ENCODE assay signal across 8 cellular contexts in the genomic region with DNA sequence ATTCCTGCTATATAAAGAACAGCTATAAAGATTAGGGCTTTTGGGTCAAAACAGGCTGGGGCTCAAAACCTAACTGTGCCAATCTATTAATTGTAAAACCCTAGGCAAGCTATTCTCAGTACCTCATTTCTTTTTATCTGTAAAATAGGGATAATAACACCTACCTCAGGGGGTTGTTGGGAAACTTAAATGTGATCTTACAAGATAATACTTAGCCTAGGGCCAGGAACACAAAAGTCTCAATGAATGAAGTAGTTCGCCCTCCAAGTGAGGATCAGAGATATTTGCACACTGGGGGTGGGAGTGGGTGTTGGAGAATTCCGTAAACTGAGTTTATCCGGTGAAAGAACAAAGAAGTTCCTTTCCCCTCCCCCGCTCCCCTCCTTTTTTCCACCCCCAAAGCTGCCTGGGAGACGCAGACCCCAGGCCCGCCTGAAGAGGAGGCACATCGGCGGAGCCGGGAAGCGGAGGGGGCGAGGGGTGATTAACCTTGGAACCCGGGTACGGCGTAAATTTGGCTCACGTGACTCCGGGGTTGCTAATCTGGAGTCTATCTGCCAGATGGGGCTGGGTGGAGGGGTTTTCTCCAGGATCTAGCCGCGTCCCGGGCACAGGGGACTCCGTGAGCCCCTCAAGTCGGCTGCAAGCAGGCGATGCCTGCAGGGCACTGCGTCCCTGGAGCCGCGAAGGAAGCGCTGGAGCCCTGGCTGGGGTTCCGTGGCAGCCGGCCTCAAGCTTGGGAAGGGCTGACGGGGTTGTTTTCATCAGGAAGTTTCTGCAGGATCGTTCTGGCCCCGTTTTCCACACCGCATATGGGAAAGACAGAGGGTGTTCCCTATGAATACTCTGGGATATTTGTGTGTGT. TPM values are rescaled to one million over a fixed set of nuclear protein-coding genes. Genes with fewer than 3 reads are reported as not detected.
DNase-seq lines count a peak whose midpoint lies in the region; ATAC-seq, FAIRE-seq and TF ChIP-seq lines count a peak whose summit lies in the region.

No MANE protein-coding gene starts in this region.

- H3F3A ChIP-seq in PC-3 (ENCODE audit: low read length, unreplicated experiment), result no peaks in the 10 kb centered on the region

- peaks cover 35% of the 10 kb centered on the region for H3K79me2 ChIP-seq in PC-3 (ENCODE audit: low read length)

- peaks cover 18% of the 10 kb centered on the region; the same call in 1 of the 2 replicates for H4K20me1 ChIP-seq in PC-3 (ENCODE audit: low read length)

- H3K9me3 ChIP-seq in PC-3 (ENCODE audit: low read length) (no peaks in the 10 kb centered on the region), cardiac muscle cell (ENCODE audit: low read depth) (no peaks in the 10 kb centered on the region)

- CTCF ChIA-PET in PC-3 (lab: Charles Lee), result no interaction called here

- H2AFZ ChIP-seq in PC-3 (ENCODE audit: low read length), result peak overlapping the region; percentile 90

- DNase-seq in D721Med (ENCODE audit: insufficient read length, low spot score), result peak; percentile 72
- DNase-seq in PC-3, result peak; percentile 24
- peak in 1 of 2 donors; percentile 49 for DNase-seq in cardiac muscle cell (ENCODE audit: low read depth in 1 of 2, low spot score in 1 of 2)
- DNase-seq in posterior cingulate gyrus, result peak in 8 of 10 donors; percentile 20 to 90 (median 34)
- no peak for DNase-seq in OCI-M2 (lab: John Stamatoyannopoulos, UW; ENCODE audit: unreplicated experiment)
- no peak for DNase-seq in NCI-H2196 (lab: John Stamatoyannopoulos, UW; ENCODE audit: unreplicated experiment)
- DNase-seq in DMS79 (lab: John Stamatoyannopoulos, UW), result no peak
- DNase-seq in GM19238 (ENCODE audit: insufficient read length, low spot score), result no peak

- intact Hi-C loops in PC-3 (cut with micrococcal nuclease) (loop anchor here (5.0 kb wide), 3 partner anchors 50 to 75 kb away; no protein-coding TSS in a partner anchor), posterior cingulate gyrus (cut with DNase I) (loop anchor here (5.0 kb wide), 2 partner anchors 100 to 450 kb away; no protein-coding TSS in a partner anchor)

- POLR2A ChIA-PET in PC-3 (lab: Charles Lee; ENCODE audit: unreplicated experiment), result no interaction called here

- H3K4me1 ChIP-seq in PC-3 (ENCODE audit: insufficient read depth, low read length) (peaks cover 29% of the 10 kb centered on the region), cardiac muscle cell (ENCODE audit: low read depth) (peaks cover 24% of the 10 kb centered on the region)

- peak overlapping the region; percentile 88 for H3K4me2 ChIP-seq in PC-3 (ENCODE audit: low read length)

- TF ChIP-seq CTCF in D721Med (IDR thresholded peaks at IDR 0.05; ENCODE audit: insufficient read depth, missing control alignments), result no peak
- TF ChIP-seq CTCF in PC-3 (conservative IDR thresholded peaks at IDR 0.05; ENCODE audit: low read depth, low read length), result no peak
- no peak for TF ChIP-seq CTCF in cardiac muscle cell (IDR thresholded peaks at IDR 0.05; ENCODE audit: low read depth, low read length)

- no peaks in the 10 kb centered on the region for H3K27me3 ChIP-seq in PC-3 (ENCODE audit: low read length)
- no peaks in the 10 kb centered on the region for H3K27me3 ChIP-seq in cardiac muscle cell

- no peak for ATAC-seq in PC-3

- no peaks in the 10 kb centered on the region for H3K9me2 ChIP-seq in PC-3 (replicated peaks; ENCODE audit: low read length)

- BruUV-seq in PC-3 (replicated peaks; lab: Mats Ljungman, UMichigan), result no TSS peak

- H3K4me3 ChIP-seq in PC-3 (ENCODE audit: low read length) (peak overlapping the region; percentile 71), cardiac muscle cell (peak overlapping the region; percentile 82)

- FAIRE-seq in D721Med (lab: Jason Lieb, UNC), result no peak

- H3K9ac ChIP-seq in PC-3 (ENCODE audit: low read length), result peak overlapping the region; percentile 47

- no peak overlapping the region for H3K27ac ChIP-seq in PC-3 (ENCODE audit: low read length)
- H3K27ac ChIP-seq in cardiac muscle cell, result no peak overlapping the region

- H3K36me3 ChIP-seq in PC-3 (ENCODE audit: low read depth, low read length), result 0 out of 2 replicates have a peak, but pooled peaks cover 4% of the 10 kb centered on the region
- H3K36me3 ChIP-seq in cardiac muscle cell, result no peaks in the 10 kb centered on the region

RNA-seq across cellular contexts. Expression of a gene that starts 1.3 kb away (rescaled TPM):
- total RNA-seq in PC-3 (2014; rRNA removed), result 44.2 and 80.5 TPM in 2 replicates
- 52.5 and 58.5 TPM in 2 replicates for total RNA-seq in cardiac muscle cell
- polyA plus RNA-seq in cardiac muscle cell, result 24.1 and 28.1 TPM in 2 replicates

Comparison
In these comparisons a context has a peak if more than half of its experiments do, and no peak if none do; other contexts are left out.
1. DNase-seq: peak in D721Med (single experiment), PC-3 (single experiment) and posterior cingulate gyrus (8 of 10); none in OCI-M2 (single experiment), NCI-H2196 (single experiment), DMS79 (single experiment) and GM19238 (single experiment).